In the genomic region with DNA sequence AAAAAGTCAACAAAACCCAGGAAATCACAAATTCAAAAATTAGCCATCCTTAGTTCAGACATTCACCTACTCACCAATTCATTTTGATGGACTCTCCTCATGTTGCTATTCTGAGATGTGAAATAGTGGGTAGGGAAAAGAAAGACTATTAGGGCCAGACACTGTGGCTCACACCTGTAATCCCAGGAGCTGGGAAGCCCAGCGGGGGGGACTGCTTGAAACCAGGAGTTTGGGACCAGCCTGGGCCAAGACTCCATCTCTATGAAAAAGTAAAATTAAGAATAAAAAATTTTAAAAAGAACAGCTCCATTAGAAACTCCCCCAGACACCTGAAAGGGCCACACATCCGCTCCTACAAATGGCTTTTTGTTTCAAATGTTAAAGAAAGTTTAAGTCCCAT, we compare ENCODE assay signal across 28 cellular contexts. TPM values are rescaled to one million over a fixed set of nuclear protein-coding genes. Genes with fewer than 3 reads are reported as not detected.
"Had no signal": no experiment of that assay in that cellular context is flagged by ENCODE, and none has a peak within 500 bp of the region (broad histone marks: within the 10 kb centered on the region; RNA-seq: fewer than 3 reads in every experiment).

No MANE protein-coding gene starts in this region.

- H3K4me2 ChIP-seq: hepatocyte had no signal

- H2AFZ ChIP-seq: hepatocyte, parathyroid adenoma had no signal

- H3K4me3 ChIP-seq: breast epithelium, esophagus squamous epithelium, hepatocyte, right lobe of liver, skin epidermis, testis, transverse colon had no signal

- DNase-seq: activated CD4-positive, alpha-beta T cell treated with anti-CD3 and anti-CD28 coated beads for 36 hours; activated CD4-positive, CD25-positive, alpha-beta regulatory T cell; activated CD8-positive, alpha-beta memory T cell treated with anti-CD3 and anti-CD28 coated beads, Interleukin-2, amount 10 ng/mL, durations not matched to agents 7 days and 5 days; activated CD8-positive, alpha-beta T cell treated with anti-CD3 and anti-CD28 coated beads, Interleukin-2, amount 10 ng/mL, durations not matched to agents 7 days and 5 days; activated naive CD8-positive, alpha-beta T cell treated with anti-CD3 and anti-CD28 coated beads, Interleukin-2, amount 50 U/mL, for 24 hours; activated T-cell treated with anti-CD3 and anti-CD28 coated beads, Interleukin-2, amount 50 U/mL, for 48 hours; amygdala; dermis blood vessel endothelial cell; effector CD4-positive, alpha-beta T cell; esophagus squamous epithelium; foreskin melanocyte; islet precursor cell; midbrain; naive thymus-derived CD8-positive, alpha-beta T cell; occipital lobe; right lobe of liver; stimulated activated CD4-positive, alpha-beta T cell treated with anti-CD3 and anti-CD28 coated beads, Interleukin-12 subunit alpha, Interleukin-12 subunit beta, amount 100 ng/mL, for 4 hours; stimulated activated CD4-positive, alpha-beta T cell treated with anti-CD3 and anti-CD28 coated beads, Interleukin-4, amount 100 ng/mL, for 1 hour; stimulated activated naive CD8-positive, alpha-beta T cell treated with anti-CD3 and anti-CD28 coated beads, Interleukin-15, Interleukin-2, amounts not matched to agents 100 U/mL and 50 U/mL, for 24 hours; testis; transverse colon had no signal

- ATAC-seq: activated CD4-positive, alpha-beta T cell treated with anti-CD3 and anti-CD28 coated beads for 36 hours; activated CD8-positive, alpha-beta memory T cell treated with anti-CD3 and anti-CD28 coated beads, Interleukin-2, amount 10 ng/mL, durations not matched to agents 7 days and 5 days; activated CD8-positive, alpha-beta T cell treated with anti-CD3 and anti-CD28 coated beads, Interleukin-2, amount 10 ng/mL, durations not matched to agents 7 days and 5 days; activated naive CD8-positive, alpha-beta T cell treated with anti-CD3 and anti-CD28 coated beads, Interleukin-2, amount 50 U/mL, for 24 hours; naive thymus-derived CD8-positive, alpha-beta T cell; right lobe of liver; stimulated activated naive CD8-positive, alpha-beta T cell treated with anti-CD3 and anti-CD28 coated beads, Interleukin-15, Interleukin-2, amounts not matched to agents 100 U/mL and 50 U/mL, for 24 hours had no signal

- H3K9ac ChIP-seq: parathyroid adenoma had no signal

- H3K9me3 ChIP-seq: breast epithelium, esophagus squamous epithelium, right lobe of liver, testis, transverse colon had no signal

- H3K27ac ChIP-seq: breast epithelium, epithelial cell of prostate, esophagus squamous epithelium, hepatocyte, parathyroid adenoma, right lobe of liver, skin epidermis, testis, transverse colon had no signal

- H3K36me3 ChIP-seq: breast epithelium, esophagus squamous epithelium, right lobe of liver, transverse colon had no signal

- H3K4me1 ChIP-seq: testis had no signal

- H3K27me3 ChIP-seq: breast epithelium, esophagus squamous epithelium, hepatocyte, right lobe of liver, testis, transverse colon had no signal

RNA-seq across cellular contexts. Expression of a gene that starts 35.9 kb away (rescaled TPM):
- total RNA-seq: activated CD8-positive, alpha-beta memory T cell treated with anti-CD3 and anti-CD28 coated beads, Interleukin-2, amount 10 ng/mL, durations not matched to agents 7 days and 5 days; activated CD8-positive, alpha-beta T cell treated with anti-CD3 and anti-CD28 coated beads, Interleukin-2, amount 10 ng/mL, durations not matched to agents 7 days and 5 days; breast epithelium; dermis blood vessel endothelial cell; esophagus squamous epithelium; hepatocyte; lower leg skin; naive thymus-derived CD8-positive, alpha-beta T cell; neural crest cell; occipital lobe; right lobe of liver; transverse colon had no signal
- polyA plus RNA-seq: hepatocyte; naive thymus-derived CD8-positive, alpha-beta T cell had no signal
